In genomic region chr17:68498479-68499326, GRCh38 we compare ENCODE assay signal across 1 cellular context.
TF ChIP-seq lines count a peak whose summit lies in the region.

No MANE protein-coding gene starts in this region.

TF ChIP-seq in K562, 482 proteins besides CTCF, POLR2A, EP300 and RAD21:
- TF ChIP-seq SNAPC5 (CRISPR knock-in tag; IDR thresholded peaks at IDR 0.05), result no peak
- TF ChIP-seq ZNF512 (tag; IDR thresholded peaks at IDR 0.05), result no peak
- peak; percentile 37; the same call in 1 of the 2 replicates for TF ChIP-seq CEBPB (tag; IDR thresholded peaks at IDR 0.05)
- no peak for TF ChIP-seq FIP1L1 (IDR thresholded peaks at IDR 0.05; ENCODE audit: low read depth, low read length, poor library complexity, severe bottlenecking)
- no peak for TF ChIP-seq HDAC6 (IDR thresholded peaks at IDR 0.05; ENCODE audit: low read depth, low read length)
